In genomic region chr7:102977586-102977985, GRCh38 we compare ENCODE assay signal across 5 cellular contexts.
DNase-seq lines count a peak whose midpoint lies in the region; ATAC-seq, FAIRE-seq and TF ChIP-seq lines count a peak whose summit lies in the region.
"Not testable (repeated sequence)": the region's sequence is repeated elsewhere in the genome, so short reads cannot be mapped to it uniquely, and the experiment has no call there.

No MANE protein-coding gene starts in this region.

- not testable (repeated sequence) for BruUV-seq in K562 (replicated peaks; lab: Mats Ljungman, UMichigan)

- H3K36me3 Mint-ChIP-seq in HFFc6 (ENCODE audit: low read depth): peaks cover 18% of the 10 kb centered on the region

- TF ChIP-seq POLR2A in K562 (conservative IDR thresholded peaks at IDR 0.05): not testable (repeated sequence)

- peaks cover 24% of the 10 kb centered on the region for H3K4me1 Mint-ChIP-seq in HFFc6 (ENCODE audit: low read depth)

- peaks cover 71% of the 10 kb centered on the region for H3K79me2 ChIP-seq in K562 (ENCODE audit: control insufficient read depth, insufficient read depth, low read length)

- not testable (repeated sequence) for H3K27me3 ChIP-seq in RWPE2 (ENCODE audit: insufficient read depth, poor library complexity, severe bottlenecking); K562 (ENCODE audit: control insufficient read depth in 2 of 2, insufficient read depth in 2 of 2, low read length in 2 of 2); neutrophil; tibial artery

- in situ Hi-C loops in K562 (cut with MboI): not testable (repeated sequence)

- CTCF ChIA-PET in K562 (lab: Yijun Ruan, JAX; ENCODE audit: low intra/inter-chr PET ratio): not testable (repeated sequence)

- TF ChIP-seq RAD21 in K562 (CRISPR knock-in tag; conservative IDR thresholded peaks at IDR 0.05 in 1 of 2, IDR thresholded peaks at IDR 0.05 in 1 of 2): not testable (repeated sequence)

- not testable (repeated sequence) for TF ChIP-seq CTCF in HFFc6 (IDR thresholded peaks at IDR 0.05); RWPE2 (IDR thresholded peaks at IDR 0.05; ENCODE audit: poor library complexity, severe bottlenecking); K562 (IDR thresholded peaks at IDR 0.05 in 2 of 3, conservative IDR thresholded peaks at IDR 0.05 in 1 of 3; ENCODE audit: insufficient read depth in 2 of 3, low read depth in 1 of 3, low read length in 3 of 3); neutrophil (IDR thresholded peaks at IDR 0.05); tibial artery (IDR thresholded peaks at IDR 0.05)

- H3K4me1 ChIP-seq in RWPE2 (ENCODE audit: insufficient read depth, poor library complexity, severe bottlenecking): not testable (repeated sequence)
- H3K4me1 ChIP-seq in K562 (replicated peaks in 1 of 2; ENCODE audit: control insufficient read depth in 2 of 2, insufficient read depth in 2 of 2, low read length in 2 of 2): peaks cover 15 to 37% of the 10 kb centered on the region in 2 experiments
- H3K4me1 ChIP-seq in neutrophil (ENCODE audit: control insufficient read depth in 1 of 2, insufficient read depth in 1 of 2, low read depth in 1 of 2, low read length in 1 of 2): peaks cover 36 to 62% of the 10 kb centered on the region in 2 experiments
- H3K4me1 ChIP-seq in tibial artery: peaks cover 0 to 17% (median 2%) of the 10 kb centered on the region in 4 donors

- not testable (repeated sequence) for H3K27me3 Mint-ChIP-seq in HFFc6 (ENCODE audit: insufficient read depth)

- not testable (repeated sequence) for ATAC-seq in RWPE2 (ENCODE audit: low read depth); K562

- not testable (repeated sequence) for H4K20me1 ChIP-seq in K562 (replicated peaks; ENCODE audit: control insufficient read depth, insufficient read depth, low read length)

- H3K27ac ChIP-seq in RWPE2 (ENCODE audit: poor library complexity, severe bottlenecking): peak overlapping the region; percentile 50
- not testable (repeated sequence) for H3K27ac ChIP-seq in K562 (ENCODE audit: extremely low read depth, low read depth, low read length)
- H3K27ac ChIP-seq in neutrophil: peak overlapping the region; percentile 97
- H3K27ac ChIP-seq in tibial artery: peak overlapping the region; percentile 42 to 68

- FAIRE-seq in K562 (lab: Jason Lieb, UNC): not testable (repeated sequence)

- not testable (repeated sequence) for H3K4me3 Mint-ChIP-seq in HFFc6

- TF ChIP-seq EP300 in K562 (IDR thresholded peaks at IDR 0.05; ENCODE audit: low read length): not testable (repeated sequence)

- WGBS in K562 (ENCODE audit: insufficient coverage, low coverage, missing lambda C conversion rate): 63% methylated on average over 2 of the region's 4 CpGs

- H3K9me3 Mint-ChIP-seq in HFFc6: not testable (repeated sequence)

- H3K9me1 ChIP-seq in K562 (ENCODE audit: control insufficient read depth, insufficient read depth, low read length): not testable (repeated sequence)

- H3K9ac ChIP-seq in K562 (ENCODE audit: insufficient read depth in 1 of 2, low read depth in 2 of 2, low read length in 2 of 2): not testable (repeated sequence)

- intact Hi-C loops in K562 (cut with micrococcal nuclease); tibial artery (cut with DNase I; ENCODE audit: low total_unique reads): not testable (repeated sequence)

- POLR2A ChIA-PET in K562 (lab: Yijun Ruan, JAX): not testable (repeated sequence)

- H3K4me2 ChIP-seq in K562 (ENCODE audit: insufficient read depth, low read length): not testable (repeated sequence)

- H3K4me3 ChIP-seq in RWPE2 (ENCODE audit: severe bottlenecking); K562; neutrophil (ENCODE audit: low read depth in 1 of 2, low read length in 1 of 2); tibial artery: not testable (repeated sequence)

- H2AFZ ChIP-seq in K562 (ENCODE audit: low read depth, low read length): not testable (repeated sequence)

- H3K9me3 ChIP-seq in RWPE2 (ENCODE audit: severe bottlenecking); K562 (replicated peaks; ENCODE audit: control insufficient read depth, insufficient read depth, low read depth, low read length); neutrophil; tibial artery: not testable (repeated sequence)

- H3K27ac Mint-ChIP-seq in HFFc6: peak overlapping the region; percentile 90; the same call in 1 of the 2 replicates

- not testable (repeated sequence) for H3K36me3 ChIP-seq in RWPE2 (ENCODE audit: low read depth); neutrophil; tibial artery
- H3K36me3 ChIP-seq in K562 (ENCODE audit: control insufficient read depth, insufficient read depth, low read length): peaks cover 53% of the 10 kb centered on the region

- not testable (repeated sequence) for DNase-seq in HFFc6; RWPE2 (ENCODE audit: low spot score); K562 (ENCODE audit: extremely low read depth in 1 of 4, low spot score in 3 of 4); tibial artery

TF ChIP-seq in K562, 482 proteins besides CTCF, POLR2A, EP300 and RAD21:
- TF ChIP-seq ZNF146 (CRISPR knock-in tag; IDR thresholded peaks at IDR 0.05; ENCODE audit: unreplicated experiment) (peak; percentile 55), BCOR (IDR thresholded peaks at IDR 0.05) (peak; percentile 92), HDAC1 (IDR thresholded peaks at IDR 0.05) (peak in 1 of 2 experiments; percentile 11; a peak in 1 of 4 replicates), SMARCA5 (IDR thresholded peaks at IDR 0.05) (peak; percentile 75; the same call in 1 of the 2 replicates), CSDE1 (IDR thresholded peaks at IDR 0.05) (0 out of 4 replicates have a peak, but pooled peaks of 1 of the 2 experiments have one; percentile 47), KDM1A (IDR thresholded peaks at IDR 0.05) (peak; percentile 62 to 81), NFIC (IDR thresholded peaks at IDR 0.05) (peak; percentile 49; the same call in 1 of the 2 replicates), MNT (conservative IDR thresholded peaks at IDR 0.05) (0 out of 4 replicates have a peak, but pooled peaks of 1 of the 2 experiments have one; percentile 22)
